1 cellular context compared by ENCODE assay signal in genomic region chr15:75451674-75452363, GRCh38.
TF ChIP-seq lines count a peak whose summit lies in the region.

Gene SIN3A (minus strand): TSS chr15:75451690. CDS start chr15:75430375, 21,315 bp downstream.

TF ChIP-seq in GM12878, 131 proteins besides CTCF, POLR2A, EP300 and RAD21 (continued from another document and continues in another):
- no peak for TF ChIP-seq ZNF274 (IDR thresholded peaks at IDR 0.05; ENCODE audit: insufficient read depth, insufficient read length)
- no peak for TF ChIP-seq EED (IDR thresholded peaks at IDR 0.05; ENCODE audit: low read depth)
- TF ChIP-seq RELA (IDR thresholded peaks at IDR 0.05; ENCODE audit: borderline replicate concordance, partially characterized antibody) = no peak
- no peak for TF ChIP-seq ZNF592 (IDR thresholded peaks at IDR 0.05)
- no peak for TF ChIP-seq GATAD2B (conservative IDR thresholded peaks at IDR 0.05; ENCODE audit: low read depth)
- TF ChIP-seq SIX5 (IDR thresholded peaks at IDR 0.05; ENCODE audit: low read depth, low read length, severe bottlenecking) = no peak
- TF ChIP-seq RB1 (IDR thresholded peaks at IDR 0.05; ENCODE audit: borderline replicate concordance) = 0 out of 2 replicates have a peak, but pooled peaks have one; percentile 20
- TF ChIP-seq, protein P1, sequence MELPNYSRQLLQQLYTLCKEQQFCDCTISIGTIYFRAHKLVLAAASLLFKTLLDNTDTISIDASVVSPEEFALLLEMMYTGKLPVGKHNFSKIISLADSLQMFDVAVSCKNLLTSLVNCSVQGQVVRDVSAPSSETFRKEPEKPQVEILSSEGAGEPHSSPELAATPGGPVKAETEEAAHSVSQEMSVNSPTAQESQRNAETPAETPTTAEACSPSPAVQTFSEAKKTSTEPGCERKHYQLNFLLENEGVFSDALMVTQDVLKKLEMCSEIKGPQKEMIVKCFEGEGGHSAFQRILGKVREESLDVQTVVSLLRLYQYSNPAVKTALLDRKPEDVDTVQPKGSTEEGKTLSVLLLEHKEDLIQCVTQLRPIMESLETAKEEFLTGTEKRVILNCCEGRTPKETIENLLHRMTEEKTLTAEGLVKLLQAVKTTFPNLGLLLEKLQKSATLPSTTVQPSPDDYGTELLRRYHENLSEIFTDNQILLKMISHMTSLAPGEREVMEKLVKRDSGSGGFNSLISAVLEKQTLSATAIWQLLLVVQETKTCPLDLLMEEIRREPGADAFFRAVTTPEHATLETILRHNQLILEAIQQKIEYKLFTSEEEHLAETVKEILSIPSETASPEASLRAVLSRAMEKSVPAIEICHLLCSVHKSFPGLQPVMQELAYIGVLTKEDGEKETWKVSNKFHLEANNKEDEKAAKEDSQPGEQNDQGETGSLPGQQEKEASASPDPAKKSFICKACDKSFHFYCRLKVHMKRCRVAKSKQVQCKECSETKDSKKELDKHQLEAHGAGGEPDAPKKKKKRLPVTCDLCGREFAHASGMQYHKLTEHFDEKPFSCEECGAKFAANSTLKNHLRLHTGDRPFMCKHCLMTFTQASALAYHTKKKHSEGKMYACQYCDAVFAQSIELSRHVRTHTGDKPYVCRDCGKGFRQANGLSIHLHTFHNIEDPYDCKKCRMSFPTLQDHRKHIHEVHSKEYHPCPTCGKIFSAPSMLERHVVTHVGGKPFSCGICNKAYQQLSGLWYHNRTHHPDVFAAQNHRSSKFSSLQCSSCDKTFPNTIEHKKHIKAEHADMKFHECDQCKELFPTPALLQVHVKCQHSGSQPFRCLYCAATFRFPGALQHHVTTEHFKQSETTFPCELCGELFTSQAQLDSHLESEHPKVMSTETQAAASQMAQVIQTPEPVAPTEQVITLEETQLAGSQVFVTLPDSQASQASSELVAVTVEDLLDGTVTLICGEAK (IDR thresholded peaks at IDR 0.05; ENCODE audit: borderline replicate concordance) = peak; percentile 69; the same call in 1 of the 2 replicates
- TF ChIP-seq ZZZ3 (IDR thresholded peaks at IDR 0.05; ENCODE audit: control insufficient read depth, insufficient read length, low read depth) = no peak
- TF ChIP-seq YY1 (IDR thresholded peaks at IDR 0.05; ENCODE audit: low read depth, low read length) = no peak
- TF ChIP-seq, protein P2, sequence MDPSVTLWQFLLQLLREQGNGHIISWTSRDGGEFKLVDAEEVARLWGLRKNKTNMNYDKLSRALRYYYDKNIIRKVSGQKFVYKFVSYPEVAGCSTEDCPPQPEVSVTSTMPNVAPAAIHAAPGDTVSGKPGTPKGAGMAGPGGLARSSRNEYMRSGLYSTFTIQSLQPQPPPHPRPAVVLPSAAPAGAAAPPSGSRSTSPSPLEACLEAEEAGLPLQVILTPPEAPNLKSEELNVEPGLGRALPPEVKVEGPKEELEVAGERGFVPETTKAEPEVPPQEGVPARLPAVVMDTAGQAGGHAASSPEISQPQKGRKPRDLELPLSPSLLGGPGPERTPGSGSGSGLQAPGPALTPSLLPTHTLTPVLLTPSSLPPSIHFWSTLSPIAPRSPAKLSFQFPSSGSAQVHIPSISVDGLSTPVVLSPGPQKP (IDR thresholded peaks at IDR 0.05; ENCODE audit: low read depth, low read length) = 0 out of 2 replicates have a peak, but pooled peaks have one; percentile 7
- TF ChIP-seq NBN (IDR thresholded peaks at IDR 0.05) = no peak
- TF ChIP-seq BHLHE40 (IDR thresholded peaks at IDR 0.05; ENCODE audit: borderline replicate concordance in 1 of 2, low read depth in 2 of 2, low read length in 1 of 2) = peak in 1 of 2 experiments; percentile 2; a peak in 1 of 4 replicates
- no peak for TF ChIP-seq FOXK2 (IDR thresholded peaks at IDR 0.05)
- TF ChIP-seq HDGF (IDR thresholded peaks at IDR 0.05) = peak; percentile 93; the same call in 1 of the 2 replicates
- TF ChIP-seq ZNF217 (IDR thresholded peaks at IDR 0.05) = no peak
- TF ChIP-seq NR2F1 (conservative IDR thresholded peaks at IDR 0.05) = no peak
- peak; percentile 97 for TF ChIP-seq PBX3 (IDR thresholded peaks at IDR 0.05; ENCODE audit: insufficient replicate concordance, low read depth, low read length)
- TF ChIP-seq, protein P3, sequence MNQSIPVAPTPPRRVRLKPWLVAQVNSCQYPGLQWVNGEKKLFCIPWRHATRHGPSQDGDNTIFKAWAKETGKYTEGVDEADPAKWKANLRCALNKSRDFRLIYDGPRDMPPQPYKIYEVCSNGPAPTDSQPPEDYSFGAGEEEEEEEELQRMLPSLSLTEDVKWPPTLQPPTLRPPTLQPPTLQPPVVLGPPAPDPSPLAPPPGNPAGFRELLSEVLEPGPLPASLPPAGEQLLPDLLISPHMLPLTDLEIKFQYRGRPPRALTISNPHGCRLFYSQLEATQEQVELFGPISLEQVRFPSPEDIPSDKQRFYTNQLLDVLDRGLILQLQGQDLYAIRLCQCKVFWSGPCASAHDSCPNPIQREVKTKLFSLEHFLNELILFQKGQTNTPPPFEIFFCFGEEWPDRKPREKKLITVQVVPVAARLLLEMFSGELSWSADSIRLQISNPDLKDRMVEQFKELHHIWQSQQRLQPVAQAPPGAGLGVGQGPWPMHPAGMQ (IDR thresholded peaks at IDR 0.05; ENCODE audit: borderline replicate concordance) = no peak
- no peak for TF ChIP-seq EZH2 (IDR thresholded peaks at IDR 0.05; ENCODE audit: borderline replicate concordance, control insufficient read depth, low read depth, low read length)
- no peak for TF ChIP-seq TARDBP (IDR thresholded peaks at IDR 0.05; ENCODE audit: borderline replicate concordance)
- TF ChIP-seq SMAD5 (IDR thresholded peaks at IDR 0.05; ENCODE audit: low read depth) = no peak
- no peak for TF ChIP-seq NFIC (IDR thresholded peaks at IDR 0.05; ENCODE audit: low read depth, low read length)
- no peak for TF ChIP-seq CBX3 (IDR thresholded peaks at IDR 0.05; ENCODE audit: borderline replicate concordance, low read depth)
- peak; percentile 71 for TF ChIP-seq DPF2 (IDR thresholded peaks at IDR 0.05)
- TF ChIP-seq JUNB (IDR thresholded peaks at IDR 0.05) = no peak
- no peak for TF ChIP-seq MTA2 (IDR thresholded peaks at IDR 0.05; ENCODE audit: low read depth)
- TF ChIP-seq CEBPB (IDR thresholded peaks at IDR 0.05; ENCODE audit: borderline replicate concordance in 1 of 2, low read depth in 2 of 2, low read length in 2 of 2) = no peak
- no peak for TF ChIP-seq SRF (IDR thresholded peaks at IDR 0.05; ENCODE audit: low read depth in 2 of 2, low read length in 2 of 2)
- TF ChIP-seq ZNF207 (IDR thresholded peaks at IDR 0.05; ENCODE audit: borderline replicate concordance) = no peak
- no peak for TF ChIP-seq E2F8 (IDR thresholded peaks at IDR 0.05; ENCODE audit: low read depth, partially characterized antibody)
- TF ChIP-seq ZSCAN29 (IDR thresholded peaks at IDR 0.05) = no peak
- TF ChIP-seq MXI1 (IDR thresholded peaks at IDR 0.05; ENCODE audit: low read depth, low read length) = peak; percentile 60
- no peak for TF ChIP-seq SUPT20H (IDR thresholded peaks at IDR 0.05; ENCODE audit: borderline replicate concordance, control insufficient read depth, low read depth, low read length)
- TF ChIP-seq CHD2 (IDR thresholded peaks at IDR 0.05; ENCODE audit: borderline replicate concordance, low read depth, low read length) = peak; percentile 94
- no peak for TF ChIP-seq MAX (IDR thresholded peaks at IDR 0.05; ENCODE audit: low read depth, low read length)
- TF ChIP-seq RFX5 (IDR thresholded peaks at IDR 0.05; ENCODE audit: low read depth, low read length) = no peak
- no peak for TF ChIP-seq ZNF622 (IDR thresholded peaks at IDR 0.05)
- TF ChIP-seq STAT3 (IDR thresholded peaks at IDR 0.05; ENCODE audit: low read depth, low read length) = no peak
- no peak for TF ChIP-seq RUNX3 (IDR thresholded peaks at IDR 0.05; ENCODE audit: low read length)
- TF ChIP-seq STAT1 (conservative IDR thresholded peaks at IDR 0.05) = no peak
- TF ChIP-seq KLF5 (IDR thresholded peaks at IDR 0.05; ENCODE audit: partially characterized antibody) = peak; percentile 86
- TF ChIP-seq POLR2AphosphoS5 (IDR thresholded peaks at IDR 0.05; ENCODE audit: low read length) = no peak
- TF ChIP-seq, protein P4, sequence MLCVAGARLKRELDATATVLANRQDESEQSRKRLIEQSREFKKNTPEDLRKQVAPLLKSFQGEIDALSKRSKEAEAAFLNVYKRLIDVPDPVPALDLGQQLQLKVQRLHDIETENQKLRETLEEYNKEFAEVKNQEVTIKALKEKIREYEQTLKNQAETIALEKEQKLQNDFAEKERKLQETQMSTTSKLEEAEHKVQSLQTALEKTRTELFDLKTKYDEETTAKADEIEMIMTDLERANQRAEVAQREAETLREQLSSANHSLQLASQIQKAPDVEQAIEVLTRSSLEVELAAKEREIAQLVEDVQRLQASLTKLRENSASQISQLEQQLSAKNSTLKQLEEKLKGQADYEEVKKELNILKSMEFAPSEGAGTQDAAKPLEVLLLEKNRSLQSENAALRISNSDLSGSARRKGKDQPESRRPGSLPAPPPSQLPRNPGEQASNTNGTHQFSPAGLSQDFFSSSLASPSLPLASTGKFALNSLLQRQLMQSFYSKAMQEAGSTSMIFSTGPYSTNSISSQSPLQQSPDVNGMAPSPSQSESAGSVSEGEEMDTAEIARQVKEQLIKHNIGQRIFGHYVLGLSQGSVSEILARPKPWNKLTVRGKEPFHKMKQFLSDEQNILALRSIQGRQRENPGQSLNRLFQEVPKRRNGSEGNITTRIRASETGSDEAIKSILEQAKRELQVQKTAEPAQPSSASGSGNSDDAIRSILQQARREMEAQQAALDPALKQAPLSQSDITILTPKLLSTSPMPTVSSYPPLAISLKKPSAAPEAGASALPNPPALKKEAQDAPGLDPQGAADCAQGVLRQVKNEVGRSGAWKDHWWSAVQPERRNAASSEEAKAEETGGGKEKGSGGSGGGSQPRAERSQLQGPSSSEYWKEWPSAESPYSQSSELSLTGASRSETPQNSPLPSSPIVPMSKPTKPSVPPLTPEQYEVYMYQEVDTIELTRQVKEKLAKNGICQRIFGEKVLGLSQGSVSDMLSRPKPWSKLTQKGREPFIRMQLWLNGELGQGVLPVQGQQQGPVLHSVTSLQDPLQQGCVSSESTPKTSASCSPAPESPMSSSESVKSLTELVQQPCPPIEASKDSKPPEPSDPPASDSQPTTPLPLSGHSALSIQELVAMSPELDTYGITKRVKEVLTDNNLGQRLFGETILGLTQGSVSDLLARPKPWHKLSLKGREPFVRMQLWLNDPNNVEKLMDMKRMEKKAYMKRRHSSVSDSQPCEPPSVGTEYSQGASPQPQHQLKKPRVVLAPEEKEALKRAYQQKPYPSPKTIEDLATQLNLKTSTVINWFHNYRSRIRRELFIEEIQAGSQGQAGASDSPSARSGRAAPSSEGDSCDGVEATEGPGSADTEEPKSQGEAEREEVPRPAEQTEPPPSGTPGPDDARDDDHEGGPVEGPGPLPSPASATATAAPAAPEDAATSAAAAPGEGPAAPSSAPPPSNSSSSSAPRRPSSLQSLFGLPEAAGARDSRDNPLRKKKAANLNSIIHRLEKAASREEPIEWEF (IDR thresholded peaks at IDR 0.05; ENCODE audit: insufficient replicate concordance, low read depth, low read length) = no peak
- TF ChIP-seq BACH1 (IDR thresholded peaks at IDR 0.05; ENCODE audit: borderline replicate concordance) = no peak
- TF ChIP-seq RAD51 (IDR thresholded peaks at IDR 0.05) = no peak
